In genomic region chr3:146160964-146161724, GRCh38 we compare ENCODE assay signal across 1 cellular context.
TF ChIP-seq lines count a peak whose summit lies in the region.

PLOD2 (minus strand) TSS chr3:146161184; CDS start chr3:146160989, 195 bp downstream.

TF ChIP-seq in HepG2, 621 proteins besides CTCF, POLR2A, EP300 and RAD21 (continued from another document and continues in another):
- TF ChIP-seq SKIL (CRISPR knock-in tag; IDR thresholded peaks at IDR 0.05; ENCODE audit: borderline replicate concordance) (peak; percentile 93), ZNF383 (CRISPR knock-in tag; IDR thresholded peaks at IDR 0.05; ENCODE audit: borderline replicate concordance) (no peak), ZNF660 (CRISPR knock-in tag; IDR thresholded peaks at IDR 0.05; ENCODE audit: borderline replicate concordance, low read depth) (no peak), PLRG1 (conservative IDR thresholded peaks at IDR 0.05) (no peak), ZNF775 (CRISPR knock-in tag; IDR thresholded peaks at IDR 0.05; ENCODE audit: borderline replicate concordance) (no peak), PRDM4 (CRISPR knock-in tag; IDR thresholded peaks at IDR 0.05; ENCODE audit: borderline replicate concordance) (no peak), KAT2B (IDR thresholded peaks at IDR 0.05; ENCODE audit: borderline replicate concordance, low read depth, low read length) (no peak), ZFAT (CRISPR knock-in tag; conservative IDR thresholded peaks at IDR 0.05) (0 out of 2 replicates have a peak, but pooled peaks have one; percentile 40), JDP2 (CRISPR knock-in tag; IDR thresholded peaks at IDR 0.05; ENCODE audit: borderline replicate concordance) (no peak), ZNF501 (CRISPR knock-in tag; IDR thresholded peaks at IDR 0.05) (peak; percentile 75), AGO1 (IDR thresholded peaks at IDR 0.05; ENCODE audit: low read depth, low read length, poor library complexity, severe bottlenecking) (no peak), PATZ1 (CRISPR knock-in tag; IDR thresholded peaks at IDR 0.05) (peak; percentile 30; the same call in 1 of the 2 replicates), ZNF788 (CRISPR knock-in tag; IDR thresholded peaks at IDR 0.05; ENCODE audit: borderline replicate concordance) (0 out of 2 replicates have a peak, but pooled peaks have one; percentile 46), SCMH1 (CRISPR knock-in tag; IDR thresholded peaks at IDR 0.05; ENCODE audit: borderline replicate concordance) (no peak), PHF21A (CRISPR knock-in tag; IDR thresholded peaks at IDR 0.05) (peak; percentile 91), NPAS2 (CRISPR knock-in tag; IDR thresholded peaks at IDR 0.05; ENCODE audit: borderline replicate concordance) (no peak), ADNP (CRISPR knock-in tag; IDR thresholded peaks at IDR 0.05) (no peak), BRD4 (CRISPR knock-in tag; IDR thresholded peaks at IDR 0.05) (0 out of 2 replicates have a peak, but pooled peaks have one; percentile 31), ZBTB3 (CRISPR knock-in tag; IDR thresholded peaks at IDR 0.05; ENCODE audit: borderline replicate concordance, low read depth) (peak; percentile 52; the same call in 1 of the 2 replicates), ZNF274 (CRISPR knock-in tag; IDR thresholded peaks at IDR 0.05) (no peak), NFKBIZ (CRISPR knock-in tag; IDR thresholded peaks at IDR 0.05) (peak; percentile 71; the same call in 1 of the 2 replicates), TP53 (CRISPR knock-in tag; conservative IDR thresholded peaks at IDR 0.05) (no peak; the same call in 1 of the 2 replicates), ZKSCAN1 (IDR thresholded peaks at IDR 0.05; ENCODE audit: low read length) (no peak), SOX13 (IDR thresholded peaks at IDR 0.05) (no peak), SOX13 (CRISPR knock-in tag; conservative IDR thresholded peaks at IDR 0.05 in 1 of 2, IDR thresholded peaks at IDR 0.05 in 1 of 2) (peak in 1 of 2 experiments; percentile 69; a peak in 2 of 4 replicates), NR3C1 (CRISPR knock-in tag; IDR thresholded peaks at IDR 0.05) (no peak), ZNF878 (CRISPR knock-in tag; IDR thresholded peaks at IDR 0.05) (peak; percentile 91), AKAP8 (CRISPR knock-in tag; IDR thresholded peaks at IDR 0.05) (no peak), WIZ (CRISPR knock-in tag; IDR thresholded peaks at IDR 0.05) (no peak), GTF3A (CRISPR knock-in tag; conservative IDR thresholded peaks at IDR 0.05) (no peak), IKZF5 (CRISPR knock-in tag; IDR thresholded peaks at IDR 0.05) (peak; percentile 85; the same call in 1 of the 2 replicates), KDM1A (CRISPR knock-in tag; IDR thresholded peaks at IDR 0.05) (no peak), SMC3 (IDR thresholded peaks at IDR 0.05; ENCODE audit: low read length) (no peak), ZNF7 (CRISPR knock-in tag; IDR thresholded peaks at IDR 0.05) (no peak), ZGPAT (CRISPR knock-in tag; IDR thresholded peaks at IDR 0.05) (peak; percentile 85), FOXC1 (CRISPR knock-in tag; IDR thresholded peaks at IDR 0.05; ENCODE audit: borderline replicate concordance) (peak; percentile 89; the same call in 1 of the 2 replicates), MIER2 (CRISPR knock-in tag; IDR thresholded peaks at IDR 0.05) (peak; percentile 68), ZNF207 (IDR thresholded peaks at IDR 0.05; ENCODE audit: borderline replicate concordance) (no peak), ZFP37 (CRISPR knock-in tag; IDR thresholded peaks at IDR 0.05; ENCODE audit: borderline replicate concordance) (no peak; the same call in 1 of the 2 replicates), ZNF784 (CRISPR knock-in tag; IDR thresholded peaks at IDR 0.05; ENCODE audit: borderline replicate concordance) (peak; percentile 89; the same call in 1 of the 2 replicates), MLLT10 (CRISPR knock-in tag; IDR thresholded peaks at IDR 0.05) (no peak), SIN3B (IDR thresholded peaks at IDR 0.05; ENCODE audit: low read length) (no peak), NFE2L1 (CRISPR knock-in tag; IDR thresholded peaks at IDR 0.05; ENCODE audit: borderline replicate concordance) (no peak), SNAI1 (CRISPR knock-in tag; IDR thresholded peaks at IDR 0.05; ENCODE audit: borderline replicate concordance) (no peak; the same call in 1 of the 2 replicates), REST (IDR thresholded peaks at IDR 0.05; ENCODE audit: borderline replicate concordance in 1 of 2, low read depth in 1 of 2, low read length in 2 of 2) (peak in 1 of 2 experiments; percentile 75; a peak in 2 of 4 replicates), ETS1 (CRISPR knock-in tag; IDR thresholded peaks at IDR 0.05) (0 out of 2 replicates have a peak, but pooled peaks have one; percentile 53), HOXA7 (CRISPR knock-in tag; IDR thresholded peaks at IDR 0.05) (no peak), ZNF746 (CRISPR knock-in tag; IDR thresholded peaks at IDR 0.05) (no peak), ZNF432 (CRISPR knock-in tag; IDR thresholded peaks at IDR 0.05; ENCODE audit: borderline replicate concordance) (no peak), ZXDC (CRISPR knock-in tag; IDR thresholded peaks at IDR 0.05) (peak; percentile 55; the same call in 1 of the 2 replicates), RFX3 (CRISPR knock-in tag; IDR thresholded peaks at IDR 0.05) (no peak)
